Comparison of ENCODE assay signal across 20 cellular contexts in the genomic region with DNA sequence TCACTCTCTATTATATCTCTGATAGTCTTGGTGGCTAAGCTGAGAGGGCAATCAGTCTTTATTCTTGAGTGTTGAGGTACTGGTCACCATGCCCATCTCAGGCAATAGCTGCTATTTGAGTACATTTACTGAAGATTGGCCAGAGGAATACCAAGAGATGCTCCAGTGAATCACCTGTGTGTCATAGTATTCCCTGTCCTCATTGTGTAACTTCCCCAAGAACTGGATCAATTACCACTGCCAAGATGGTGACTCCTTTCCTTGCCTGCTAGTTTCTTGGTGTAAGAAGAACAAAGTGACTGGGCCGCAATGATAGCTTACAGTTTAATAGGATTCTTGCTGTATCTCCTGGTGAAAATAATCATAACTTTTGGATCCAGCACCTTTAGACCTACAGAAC.
A peak's percentile ranks its signal among the peaks of the same experiment; 100 is the strongest.
DNase-seq lines count a peak whose midpoint lies in the region; ATAC-seq and TF ChIP-seq lines count a peak whose summit lies in the region.
"Had no signal": no experiment of that assay in that cellular context is flagged by ENCODE, and none has a peak within 500 bp of the region (broad histone marks: within the 10 kb centered on the region; RNA-seq: fewer than 3 reads in every experiment).

No MANE protein-coding gene starts in this region.

- H3K9me3 ChIP-seq in RWPE2 (ENCODE audit: severe bottlenecking) (peaks cover 2% of the 10 kb centered on the region), MG63 (no peaks in the 10 kb centered on the region)
- H3K9me3 ChIP-seq: A549, Caco-2, HAP-1 had no signal

- peak; percentile 80; the same call in 2 of the 3 replicates for ATAC-seq in RWPE2 (ENCODE audit: low read depth)
- ATAC-seq: A549, HepG2 had no signal

- H3K27me3 Mint-ChIP-seq in activated CD4-positive, alpha-beta T cell treated with anti-CD3 and anti-CD28 coated beads, Interleukin-2, amount 10 ng/mL, durations not matched to agents 24 days and 14 days = peaks cover 2% of the 10 kb centered on the region

- no peaks in the 10 kb centered on the region for H3K4me1 Mint-ChIP-seq in activated CD4-positive, alpha-beta T cell treated with anti-CD3 and anti-CD28 coated beads, Interleukin-2, amount 10 ng/mL, durations not matched to agents 24 days and 14 days

- H3K36me3 Mint-ChIP-seq in activated CD4-positive, alpha-beta T cell treated with anti-CD3 and anti-CD28 coated beads, Interleukin-2, amount 10 ng/mL, durations not matched to agents 24 days and 14 days (ENCODE audit: low read depth) = no peaks in the 10 kb centered on the region

- H3K4me1 ChIP-seq in RWPE2 (ENCODE audit: insufficient read depth, poor library complexity, severe bottlenecking) = no peaks in the 10 kb centered on the region
- H3K4me1 ChIP-seq: A549, Caco-2, HAP-1 had no signal

- H3K27ac ChIP-seq in RWPE2 (ENCODE audit: poor library complexity, severe bottlenecking) = no peak overlapping the region
- H3K27ac ChIP-seq: 22Rv1, A549, C4-2B, GM23248 had no signal

- peaks cover 6% of the 10 kb centered on the region for H3K9me3 Mint-ChIP-seq in activated CD4-positive, alpha-beta T cell treated with anti-CD3 and anti-CD28 coated beads, Interleukin-2, amount 10 ng/mL, durations not matched to agents 24 days and 14 days

- H3K36me3 ChIP-seq in RWPE2 (ENCODE audit: low read depth) = no peaks in the 10 kb centered on the region
- H3K36me3 ChIP-seq in MG63 = no peaks in the 10 kb centered on the region
- H3K36me3 ChIP-seq: HAP-1 had no signal

- peak; percentile 17 for DNase-seq in activated CD4-positive, alpha-beta T cell treated with anti-CD3 and anti-CD28 coated beads, Interleukin-2, amount 10 ng/mL, durations not matched to agents 24 days and 14 days
- no peak for DNase-seq in activated CD4-positive, alpha-beta T cell treated with anti-CD3 and anti-CD28 coated beads for 48 hours
- DNase-seq in RWPE2 (ENCODE audit: low spot score) (no peak), epithelial cell of esophagus (ENCODE audit: low read depth) (peak; percentile 79), kidney tubule cell (ENCODE audit: low spot score) (peak; percentile 51), MG63 (no peak), NCI-H226 (no peak), islet precursor cell (no peak)
- DNase-seq: AML-193; Caco-2; CD4-positive, alpha-beta T cell; DMS153; DMS79; GDM1; GM23248 had no signal

- H3K27me3 ChIP-seq in RWPE2 (ENCODE audit: insufficient read depth, poor library complexity, severe bottlenecking) (no peaks in the 10 kb centered on the region), MG63 (no peaks in the 10 kb centered on the region)

- intact Hi-C loops in activated CD4-positive, alpha-beta T cell treated with anti-CD3 and anti-CD28 coated beads, Interleukin-2, amount 10 ng/mL, durations not matched to agents 24 days and 14 days (cut with micrococcal nuclease) = no loop called here

- TF ChIP-seq CTCF in RWPE2 (IDR thresholded peaks at IDR 0.05; ENCODE audit: poor library complexity, severe bottlenecking) (no peak), epithelial cell of esophagus (IDR thresholded peaks at IDR 0.05; ENCODE audit: insufficient read depth, low read depth, low read length, missing control alignments) (no peak)

- H3K4me3 ChIP-seq in RWPE2 (ENCODE audit: severe bottlenecking) (no peak overlapping the region), epithelial cell of esophagus (ENCODE audit: low read length) (no peak overlapping the region), MG63 (no peak overlapping the region)
- H3K4me3 ChIP-seq: A549, GM23248, HAP-1 had no signal

- no peak overlapping the region for H3K4me3 Mint-ChIP-seq in activated CD4-positive, alpha-beta T cell treated with anti-CD3 and anti-CD28 coated beads, Interleukin-2, amount 10 ng/mL, durations not matched to agents 24 days and 14 days
- H3K4me3 Mint-ChIP-seq: CD4-positive, alpha-beta T cell had no signal

- H3K27ac Mint-ChIP-seq in activated CD4-positive, alpha-beta T cell treated with anti-CD3 and anti-CD28 coated beads, Interleukin-2, amount 10 ng/mL, durations not matched to agents 24 days and 14 days = no peak overlapping the region
- H3K27ac Mint-ChIP-seq: CD4-positive, alpha-beta T cell had no signal

Comparison
In these comparisons a context has a peak if more than half of its experiments do, and no peak if none do; other contexts are left out.
1. DNase-seq: peak in activated CD4-positive, alpha-beta T cell treated with anti-CD3 and anti-CD28 coated beads, Interleukin-2, amount 10 ng/mL, durations not matched to agents 24 days and 14 days (single experiment), epithelial cell of esophagus (single experiment) and kidney tubule cell (single experiment); none in activated CD4-positive, alpha-beta T cell treated with anti-CD3 and anti-CD28 coated beads for 48 hours (single experiment), RWPE2 (single experiment), MG63 (single experiment), NCI-H226 (single experiment) and islet precursor cell (single experiment).